In the genomic region with DNA sequence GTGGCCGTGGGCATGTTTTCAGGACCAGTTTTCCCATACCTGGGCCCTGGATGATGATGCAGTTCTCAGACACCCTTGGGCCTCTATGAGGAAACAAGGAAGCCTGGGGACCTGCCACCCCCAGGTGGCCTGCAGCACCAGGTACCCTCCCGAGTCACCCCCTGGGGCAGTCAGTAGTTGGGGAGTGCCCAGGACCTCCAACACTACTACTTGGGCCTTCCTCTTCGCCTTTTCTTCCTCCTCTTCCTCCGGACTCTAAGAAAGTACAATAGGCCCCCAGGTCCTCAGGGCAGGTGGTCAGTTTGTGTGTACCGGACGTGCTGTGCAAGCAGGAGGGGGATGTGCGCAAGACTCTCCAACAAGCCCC, we compare ENCODE assay signal across 19 cellular contexts. TPM values are rescaled to one million over a fixed set of nuclear protein-coding genes. Genes with fewer than 3 reads are reported as not detected.
A peak's percentile ranks its signal among the peaks of the same experiment; 100 is the strongest.
DNase-seq lines count a peak whose midpoint lies in the region; ATAC-seq lines count a peak whose summit lies in the region.
"Had no signal": no experiment of that assay in that cellular context is flagged by ENCODE, and none has a peak within 500 bp of the region (broad histone marks: within the 10 kb centered on the region; RNA-seq: fewer than 3 reads in every experiment).

No MANE protein-coding gene starts in this region.

- ATAC-seq in activated T-helper 17 cell treated with anti-CD3 and anti-CD28 coated beads, Interleukin-2, amount 50 U/mL, for 72 hours (replicated peaks): no peak
- ATAC-seq in HG03432 (IDR thresholded peaks at IDR 0.05; ENCODE audit: unreplicated experiment): no peak
- ATAC-seq: GM23338, K562 had no signal

- H3K9ac ChIP-seq in BLaER1 treated with 17β-estradiol and CSF1 and Interleukin-3, amounts not matched to agents 10 nM and 100 nM: peak overlapping the region in 2 of 11 experiments; percentile 28 to 33; a peak in 2 of 22 replicates

- H3K27me3 ChIP-seq in BLaER1 treated with 17β-estradiol and CSF1 and Interleukin-3, amounts not matched to agents 10 nM and 100 nM: no peaks in the 10 kb centered on the region
- H3K27me3 ChIP-seq: BE2C had no signal

- H4K20me1 ChIP-seq in BLaER1 treated with 17β-estradiol and CSF1 and Interleukin-3, amounts not matched to agents 10 nM and 100 nM: no peaks in the 10 kb centered on the region

- peak; percentile 57 for DNase-seq in posterior vena cava (ENCODE audit: low spot score)
- no peak for DNase-seq in superior temporal gyrus (ENCODE audit: extremely low spot score)
- no peak for DNase-seq in GDM1 (lab: John Stamatoyannopoulos, UW)
- DNase-seq: ACHN; BE2C; CD4-positive, alpha-beta memory T cell; DMS153; DMS79; GF-D8; HCEC 1CT had no signal

- peak overlapping the region; percentile 75 for H3K27ac Mint-ChIP-seq in activated T-helper 17 cell treated with anti-CD3 and anti-CD28 coated beads, Interleukin-2, amount 50 U/mL, for 72 hours
- H3K27ac Mint-ChIP-seq: CD4-positive, alpha-beta memory T cell; GM23338 had no signal

- H3K27ac ChIP-seq in BLaER1 treated with 17β-estradiol and CSF1 and Interleukin-3, amounts not matched to agents 10 nM and 100 nM: peak overlapping the region in 1 of 11 experiments; percentile 24; a peak in 1 of 22 replicates
- H3K27ac ChIP-seq: HL-60 had no signal

- H3K4me2 ChIP-seq in BLaER1 treated with 17β-estradiol and CSF1 and Interleukin-3, amounts not matched to agents 10 nM and 100 nM: peak overlapping the region in 9 of 11 experiments; percentile 15 to 83 (median 57); a peak in 16 of 22 replicates
- H3K4me2 ChIP-seq: GM23338 had no signal

- no peak overlapping the region for H3K4me3 ChIP-seq in BLaER1 treated with 17β-estradiol and CSF1 and Interleukin-3, amounts not matched to agents 10 nM and 100 nM
- H3K4me3 ChIP-seq: GM23338, K562 had no signal

- no peaks in the 10 kb centered on the region for H3K9me3 Mint-ChIP-seq in activated T-helper 17 cell treated with anti-CD3 and anti-CD28 coated beads, Interleukin-2, amount 50 U/mL, for 72 hours
- H3K9me3 Mint-ChIP-seq: CD4-positive, alpha-beta memory T cell; GM23338 had no signal

- H3K36me3 ChIP-seq in BLaER1 treated with 17β-estradiol and CSF1 and Interleukin-3, amounts not matched to agents 10 nM and 100 nM: no peaks in the 10 kb centered on the region
- H3K36me3 ChIP-seq: BE2C had no signal

- no peaks in the 10 kb centered on the region for H3K4me1 Mint-ChIP-seq in activated T-helper 17 cell treated with anti-CD3 and anti-CD28 coated beads, Interleukin-2, amount 50 U/mL, for 72 hours
- H3K4me1 Mint-ChIP-seq: CD14-positive monocyte; CD4-positive, alpha-beta memory T cell; GM23338 had no signal

- H3K4me3 Mint-ChIP-seq in activated T-helper 17 cell treated with anti-CD3 and anti-CD28 coated beads, Interleukin-2, amount 50 U/mL, for 72 hours: no peak overlapping the region
- H3K4me3 Mint-ChIP-seq: CD14-positive monocyte; CD4-positive, alpha-beta memory T cell; GM23338 had no signal

- peaks cover 0 to 26% (median 22%) of the 10 kb centered on the region in 10 experiments; a peak in 16 of 20 replicates for H3K4me1 ChIP-seq in BLaER1 treated with 17β-estradiol and CSF1 and Interleukin-3, amounts not matched to agents 10 nM and 100 nM
- H3K4me1 ChIP-seq: BE2C had no signal

- no peaks in the 10 kb centered on the region for H3K27me3 Mint-ChIP-seq in activated T-helper 17 cell treated with anti-CD3 and anti-CD28 coated beads, Interleukin-2, amount 50 U/mL, for 72 hours
- H3K27me3 Mint-ChIP-seq: CD4-positive, alpha-beta memory T cell had no signal

- H3K9me3 ChIP-seq in BLaER1 treated with 17β-estradiol and CSF1 and Interleukin-3, amounts not matched to agents 10 nM and 100 nM (replicated peaks in 1 of 11): no peaks in the 10 kb centered on the region
- H3K9me3 ChIP-seq: BE2C had no signal

- intact Hi-C loops in posterior vena cava (cut with DNase I): loop anchor here in 1 of 2 donors (5.0 kb wide), 1 partner anchor 200 kb away; no protein-coding TSS in a partner anchor

- no peaks in the 10 kb centered on the region for H3K36me3 Mint-ChIP-seq in activated T-helper 17 cell treated with anti-CD3 and anti-CD28 coated beads, Interleukin-2, amount 50 U/mL, for 72 hours (ENCODE audit: low read depth)
- H3K36me3 Mint-ChIP-seq: CD14-positive monocyte; CD4-positive, alpha-beta memory T cell had no signal

RNA-seq across cellular contexts. Expression of a gene that starts 11.9 kb away (rescaled TPM):
- not detected for total RNA-seq in activated T-helper 17 cell treated with anti-CD3 and anti-CD28 coated beads, Interleukin-2, amount 50 U/mL, for 72 hours
- not detected for total RNA-seq in posterior vena cava
- total RNA-seq: CD4-positive, alpha-beta memory T cell; Daoy; GM23338; HT1080; K562 had no signal

RNA-seq across cellular contexts. Expression of a gene that starts 16.3 kb away (rescaled TPM):
- total RNA-seq in activated T-helper 17 cell treated with anti-CD3 and anti-CD28 coated beads, Interleukin-2, amount 50 U/mL, for 72 hours: 100 to 1,000 TPM in 1 of 2 donors, 10 to 100 TPM in 1; 62.0 to 135 TPM
- 10 to 100 TPM; 31.6 to 38.7 TPM for total RNA-seq in posterior vena cava

RNA-seq across cellular contexts. Expression of a gene that starts 25.7 kb away (rescaled TPM):
- not detected for total RNA-seq in activated T-helper 17 cell treated with anti-CD3 and anti-CD28 coated beads, Interleukin-2, amount 50 U/mL, for 72 hours
- total RNA-seq in posterior vena cava: 100 to 1,000 TPM; 272 to 588 TPM
- total RNA-seq: CD4-positive, alpha-beta memory T cell; GM23338; HT1080 had no signal

RNA-seq across cellular contexts. Expression of a gene that starts 29.7 kb away (rescaled TPM):
- total RNA-seq in activated T-helper 17 cell treated with anti-CD3 and anti-CD28 coated beads, Interleukin-2, amount 50 U/mL, for 72 hours: under 1 TPM in 1 of 2 donors, not detected in 1; 0.40 TPM
- total RNA-seq in posterior vena cava: under 1 TPM; 0.51 to 0.90 TPM
- total RNA-seq: CD4-positive, alpha-beta memory T cell; Daoy; HT1080 had no signal

RNA-seq across cellular contexts. Expression of a gene that starts 51.4 kb away (rescaled TPM):
- under 1 TPM in 1 of 2 donors, not detected in 1; 0.13 TPM for total RNA-seq in activated T-helper 17 cell treated with anti-CD3 and anti-CD28 coated beads, Interleukin-2, amount 50 U/mL, for 72 hours
- under 1 TPM; 0.62 to 0.88 TPM for total RNA-seq in posterior vena cava
- total RNA-seq: CD4-positive, alpha-beta memory T cell; HT1080 had no signal

Comparison
In these comparisons a context has a peak if more than half of its experiments do, and no peak if none do; other contexts are left out.
1. RNA of a gene that starts 25.7 kb away (total RNA-seq): 272 to 588 TPM in posterior vena cava; not detected in activated T-helper 17 cell treated with anti-CD3 and anti-CD28 coated beads, Interleukin-2, amount 50 U/mL, for 72 hours; every median in the first group is over 100 times any median in the second.